8 cellular contexts compared by ENCODE assay signal in the genomic region with DNA sequence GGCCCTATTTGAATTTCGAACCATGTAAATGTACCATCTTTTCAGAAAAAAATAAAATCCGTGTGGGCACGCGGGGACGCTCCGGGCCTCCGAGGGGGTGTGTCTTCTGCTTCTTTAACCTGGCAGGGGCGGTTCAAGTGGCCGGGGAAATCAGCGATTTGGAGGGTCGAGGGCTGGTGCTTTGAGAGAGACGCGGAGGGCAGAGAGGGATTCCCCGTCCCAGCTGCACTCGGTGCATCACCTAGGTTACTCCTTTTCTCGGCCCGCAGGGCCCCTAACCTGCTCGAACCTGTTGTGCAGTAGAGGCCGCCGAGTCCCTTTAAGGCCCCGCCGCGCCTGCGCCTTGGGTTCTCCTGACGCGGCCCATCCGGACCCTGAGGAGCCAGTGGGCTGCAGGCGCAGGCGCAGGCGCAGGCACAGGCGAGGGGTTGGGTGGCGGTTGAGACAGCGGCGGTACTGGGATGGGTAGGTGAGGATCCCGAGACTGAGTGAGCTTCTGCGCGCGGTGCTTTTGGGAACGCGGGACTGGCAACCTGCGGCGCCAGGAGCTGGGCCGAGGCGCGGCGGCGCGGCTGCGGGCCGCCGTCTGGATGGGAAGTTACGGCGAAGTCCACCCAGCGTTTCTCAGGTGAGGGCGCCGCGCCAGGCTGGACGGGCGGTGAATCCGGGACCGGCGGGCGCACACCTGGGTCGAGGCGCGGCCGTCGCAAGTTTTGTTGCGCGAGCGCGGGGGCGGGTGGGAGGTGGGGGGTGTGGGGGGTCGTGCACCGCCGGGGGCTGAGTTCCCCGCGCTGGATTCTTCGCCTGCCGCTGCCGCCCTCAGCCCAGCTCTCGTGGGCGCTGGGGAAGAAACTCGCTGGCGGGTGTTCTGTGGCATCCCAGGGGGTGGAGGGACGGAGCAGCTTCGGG. TPM values are rescaled to one million over a fixed set of nuclear protein-coding genes. Genes with fewer than 3 reads are reported as not detected.
DNase-seq lines count a peak whose midpoint lies in the region; ATAC-seq lines count a peak whose summit lies in the region.

A gene with protein sequence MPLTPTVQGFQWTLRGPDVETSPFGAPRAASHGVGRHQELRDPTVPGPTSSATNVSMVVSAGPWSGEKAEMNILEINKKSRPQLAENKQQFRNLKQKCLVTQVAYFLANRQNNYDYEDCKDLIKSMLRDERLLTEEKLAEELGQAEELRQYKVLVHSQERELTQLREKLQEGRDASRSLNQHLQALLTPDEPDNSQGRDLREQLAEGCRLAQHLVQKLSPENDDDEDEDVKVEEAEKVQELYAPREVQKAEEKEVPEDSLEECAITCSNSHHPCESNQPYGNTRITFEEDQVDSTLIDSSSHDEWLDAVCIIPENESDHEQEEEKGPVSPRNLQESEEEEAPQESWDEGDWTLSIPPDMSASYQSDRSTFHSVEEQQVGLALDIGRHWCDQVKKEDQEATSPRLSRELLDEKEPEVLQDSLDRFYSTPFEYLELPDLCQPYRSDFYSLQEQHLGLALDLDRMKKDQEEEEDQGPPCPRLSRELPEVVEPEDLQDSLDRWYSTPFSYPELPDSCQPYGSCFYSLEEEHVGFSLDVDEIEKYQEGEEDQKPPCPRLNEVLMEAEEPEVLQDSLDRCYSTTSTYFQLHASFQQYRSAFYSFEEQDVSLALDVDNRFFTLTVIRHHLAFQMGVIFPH (plus strand): TSS at position 417 of the 909 bp plus-strand sequence. CDS start 4,950 bp downstream, outside the sequence.

- peak within 1 kb of the TSS; percentile 91 for H3K4me3 Mint-ChIP-seq in activated naive CD4-positive, alpha-beta T cell treated with anti-CD3 and anti-CD28 coated beads, Interleukin-2, amount 10 ng/mL, durations not matched to agents 7 days and 5 days

- H3K36me3 Mint-ChIP-seq in activated naive CD4-positive, alpha-beta T cell treated with anti-CD3 and anti-CD28 coated beads, Interleukin-2, amount 10 ng/mL, durations not matched to agents 7 days and 5 days = no peaks in the 10 kb centered on the region

- CTCF ChIA-PET in activated naive CD4-positive, alpha-beta T cell treated with anti-CD3 and anti-CD28 coated beads, Interleukin-2, amount 10 ng/mL, durations not matched to agents 7 days and 5 days (lab: Charles Lee) = no interaction called here

- H3K9me3 Mint-ChIP-seq in activated naive CD4-positive, alpha-beta T cell treated with anti-CD3 and anti-CD28 coated beads, Interleukin-2, amount 10 ng/mL, durations not matched to agents 7 days and 5 days = no peaks in the 10 kb centered on the region

- peak; percentile 96 for DNase-seq in DMS 273 (lab: John Stamatoyannopoulos, UW; ENCODE audit: unreplicated experiment)
- peak; percentile 93 for DNase-seq in LoVo (ENCODE audit: low spot score)
- peak; percentile 65 for DNase-seq in SK-N-DZ (ENCODE audit: low spot score)
- DNase-seq in activated naive CD4-positive, alpha-beta T cell treated with anti-CD3 and anti-CD28 coated beads, Interleukin-2, amount 10 ng/mL, durations not matched to agents 7 days and 5 days = peak; percentile 90
- peak; percentile 81 for DNase-seq in globus pallidus (ENCODE audit: low spot score)
- peak; percentile 85 for DNase-seq in occipital lobe (lab: John Stamatoyannopoulos, UW)
- DNase-seq in substantia nigra (lab: John Stamatoyannopoulos, UW) = peak in 48 of 49 donors; percentile 13 to 91 (median 76)

- peak; percentile 84 for ATAC-seq in GM21717 (IDR thresholded peaks at IDR 0.05; ENCODE audit: unreplicated experiment)

- peaks cover 21% of the 10 kb centered on the region for H3K4me1 Mint-ChIP-seq in activated naive CD4-positive, alpha-beta T cell treated with anti-CD3 and anti-CD28 coated beads, Interleukin-2, amount 10 ng/mL, durations not matched to agents 7 days and 5 days

- H3K27ac Mint-ChIP-seq in activated naive CD4-positive, alpha-beta T cell treated with anti-CD3 and anti-CD28 coated beads, Interleukin-2, amount 10 ng/mL, durations not matched to agents 7 days and 5 days = peak within 1 kb of the TSS; percentile 84

- no peak within 1 kb of the TSS for H3K27ac ChIP-seq in substantia nigra (ENCODE audit: low read depth, low read length, poor library complexity, severe bottlenecking)

- H3K27me3 Mint-ChIP-seq in activated naive CD4-positive, alpha-beta T cell treated with anti-CD3 and anti-CD28 coated beads, Interleukin-2, amount 10 ng/mL, durations not matched to agents 7 days and 5 days = peaks cover 63% of the 10 kb centered on the region

RNA-seq across cellular contexts. Expression of the gene that starts here (rescaled TPM):
- polyA plus RNA-seq in SK-N-DZ (2014; cell fraction: cytosol; rRNA removed) = 1.9 and 3.9 TPM in 2 replicates
- polyA plus RNA-seq in SK-N-DZ (2014; cell fraction: nucleus; rRNA removed) = 3.2 and 4.7 TPM in 2 replicates
- 9.5 TPM for total RNA-seq in occipital lobe
